In the genomic region with DNA sequence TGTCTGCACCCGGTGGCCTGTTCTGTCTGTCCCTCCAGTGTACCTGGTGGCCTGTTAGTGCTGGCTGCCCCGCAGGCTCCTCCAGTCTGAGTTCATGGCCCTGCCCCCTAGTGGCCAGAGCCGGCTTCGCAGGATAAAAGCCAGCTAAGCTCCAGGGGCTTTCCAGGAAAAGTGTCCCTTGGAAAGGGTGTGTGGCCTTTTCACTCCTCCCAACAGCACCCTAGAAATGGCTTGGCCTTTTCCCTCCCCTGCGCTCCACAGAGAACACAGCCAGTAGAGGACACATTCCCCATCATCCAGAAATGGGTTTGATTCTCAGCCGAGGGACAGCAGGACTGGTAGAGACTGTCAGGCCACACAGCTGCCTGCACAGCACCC, we compare ENCODE assay signal across 8 cellular contexts. TPM values are rescaled to one million over a fixed set of nuclear protein-coding genes. Genes with fewer than 3 reads are reported as not detected.
DNase-seq lines count a peak whose midpoint lies in the region; ATAC-seq and TF ChIP-seq lines count a peak whose summit lies in the region.
"Not testable (repeated sequence)": the region's sequence is repeated elsewhere in the genome, so short reads cannot be mapped to it uniquely, and the experiment has no call there.

No MANE protein-coding gene starts in this region.

- intact Hi-C loops in activated B cell treated with CpG ODN at 0.5 μM for 24 hours (cut with micrococcal nuclease) = not testable (repeated sequence)

- POLR2A ChIA-PET in activated B cell treated with CpG ODN at 0.5 μM for 24 hours (lab: Charles Lee) = not testable (repeated sequence)

- not testable (repeated sequence) for H3K36me3 Mint-ChIP-seq in activated B cell treated with CpG ODN at 0.5 μM for 24 hours (ENCODE audit: low read depth); activated T-helper 17 cell treated with anti-CD3 and anti-CD28 coated beads, Interleukin-2, amount 50 U/mL, for 72 hours (ENCODE audit: low read depth); effector memory CD8-positive, alpha-beta T cell (ENCODE audit: insufficient read depth)

- not testable (repeated sequence) for H3K27me3 ChIP-seq in liver (ENCODE audit: control insufficient read depth in 4 of 4, insufficient read depth in 4 of 4, low read length in 3 of 4); thoracic aorta (replicated peaks; ENCODE audit: insufficient read depth)

- not testable (repeated sequence) for H3K4me3 ChIP-seq in GM12865 (ENCODE audit: low read depth, low read length); liver (ENCODE audit: low read depth in 1 of 3, low read length in 3 of 3); thoracic aorta

- not testable (repeated sequence) for H3K27me3 Mint-ChIP-seq in activated B cell treated with CpG ODN at 0.5 μM for 24 hours
- peaks cover 12% of the 10 kb centered on the region for H3K27me3 Mint-ChIP-seq in activated T-helper 17 cell treated with anti-CD3 and anti-CD28 coated beads, Interleukin-2, amount 50 U/mL, for 72 hours
- peaks cover 8 to 18% of the 10 kb centered on the region in 2 donors for H3K27me3 Mint-ChIP-seq in effector memory CD8-positive, alpha-beta T cell

- H3K4me1 ChIP-seq in liver (ENCODE audit: control insufficient read depth in 4 of 4, insufficient read depth in 4 of 4, low read length in 3 of 4); thoracic aorta (ENCODE audit: control insufficient read depth in 1 of 2, low read depth in 2 of 2): not testable (repeated sequence)

- ATAC-seq in HG03103 (IDR thresholded peaks at IDR 0.05; ENCODE audit: low read depth, unreplicated experiment) = peak; percentile 52
- peak; percentile 95 for ATAC-seq in activated B cell treated with CpG ODN at 0.5 μM for 24 hours (ENCODE audit: low read depth)
- peak; percentile 95 for ATAC-seq in activated T-helper 17 cell treated with anti-CD3 and anti-CD28 coated beads, Interleukin-2, amount 50 U/mL, for 72 hours (replicated peaks)
- peak; percentile 91 for ATAC-seq in effector memory CD8-positive, alpha-beta T cell (replicated peaks)
- not testable (repeated sequence) for ATAC-seq in thoracic aorta (ENCODE audit: insufficient number of reproducible peaks, low FRiP score, low read depth)

- H3K27ac Mint-ChIP-seq in activated B cell treated with CpG ODN at 0.5 μM for 24 hours; activated T-helper 17 cell treated with anti-CD3 and anti-CD28 coated beads, Interleukin-2, amount 50 U/mL, for 72 hours; effector memory CD8-positive, alpha-beta T cell: not testable (repeated sequence)

- H3K36me3 ChIP-seq in liver (ENCODE audit: control insufficient read depth in 4 of 4, insufficient read depth in 3 of 4, low read depth in 1 of 4, low read length in 3 of 4); thoracic aorta: not testable (repeated sequence)

- H3K9ac ChIP-seq in liver (ENCODE audit: low read depth in 1 of 2, low read length in 2 of 2) = not testable (repeated sequence)

- DNase-seq in GM12865 (ENCODE audit: low read depth); thoracic aorta (ENCODE audit: low spot score): not testable (repeated sequence)
- peak; percentile 61 for DNase-seq in activated B cell treated with CpG ODN at 0.5 μM for 24 hours
- DNase-seq in effector memory CD8-positive, alpha-beta T cell = peak; percentile 56 to 65 (median 62)
- peak; percentile 62 for DNase-seq in stimulated activated CD4-positive, alpha-beta T cell treated with anti-CD3 and anti-CD28 coated beads, Interleukin-12 subunit alpha, Interleukin-12 subunit beta, amount 100 ng/mL, for 4 hours

- CTCF ChIA-PET in activated B cell treated with CpG ODN at 0.5 μM for 24 hours (lab: Charles Lee) = interaction anchor here (1.8 kb wide), 1 partner anchor 270 kb away, joined by 6 read pairs; no protein-coding TSS in a partner anchor

- H3K4me1 Mint-ChIP-seq in activated B cell treated with CpG ODN at 0.5 μM for 24 hours; activated T-helper 17 cell treated with anti-CD3 and anti-CD28 coated beads, Interleukin-2, amount 50 U/mL, for 72 hours; effector memory CD8-positive, alpha-beta T cell (ENCODE audit: low read depth in 2 of 2): not testable (repeated sequence)

- H3K4me3 Mint-ChIP-seq in activated B cell treated with CpG ODN at 0.5 μM for 24 hours; activated T-helper 17 cell treated with anti-CD3 and anti-CD28 coated beads, Interleukin-2, amount 50 U/mL, for 72 hours; effector memory CD8-positive, alpha-beta T cell: not testable (repeated sequence)

- TF ChIP-seq RAD21 in liver (IDR thresholded peaks at IDR 0.05) = peak; percentile 42 to 56

- H3K27ac ChIP-seq in liver (ENCODE audit: low read depth in 1 of 2, low read length in 2 of 2); thoracic aorta: not testable (repeated sequence)

- not testable (repeated sequence) for H3K9me3 Mint-ChIP-seq in activated B cell treated with CpG ODN at 0.5 μM for 24 hours; activated T-helper 17 cell treated with anti-CD3 and anti-CD28 coated beads, Interleukin-2, amount 50 U/mL, for 72 hours; effector memory CD8-positive, alpha-beta T cell

- H3K9me3 ChIP-seq in liver (ENCODE audit: control insufficient read depth in 4 of 4, low read length in 3 of 4); thoracic aorta: not testable (repeated sequence)

- WGBS in liver = 19% methylated on average over 6 of the region's 6 CpGs

- TF ChIP-seq CTCF in GM12865 (IDR thresholded peaks at IDR 0.05; ENCODE audit: insufficient read depth, low read depth, low read length, missing control alignments) = peak; percentile 28
- TF ChIP-seq CTCF in activated B cell treated with CpG ODN at 0.5 μM for 24 hours (IDR thresholded peaks at IDR 0.05) = not testable (repeated sequence)
- TF ChIP-seq CTCF in liver (IDR thresholded peaks at IDR 0.05; ENCODE audit: low read depth, low read length, missing input control) = peak; percentile 27
- peak; percentile 70 for TF ChIP-seq CTCF in thoracic aorta (IDR thresholded peaks at IDR 0.05)

RNA-seq across cellular contexts. Expression of a gene that starts 16.7 kb away (rescaled TPM):
- total RNA-seq in activated B cell treated with CpG ODN at 0.5 μM for 24 hours = not detected in 2 replicates
- under 1 TPM in 1 of 2 donors, not detected in 1; 0.16 TPM for total RNA-seq in activated T-helper 17 cell treated with anti-CD3 and anti-CD28 coated beads, Interleukin-2, amount 50 U/mL, for 72 hours
- total RNA-seq in liver = under 1 TPM; 0.05 to 0.08 TPM
- under 1 TPM; 0.02 to 0.06 TPM for polyA plus RNA-seq in liver
- total RNA-seq in thoracic aorta = not detected

RNA-seq across cellular contexts. Expression of a gene that starts 36.6 kb away (rescaled TPM):
- total RNA-seq in activated B cell treated with CpG ODN at 0.5 μM for 24 hours = 51.8 and 54.7 TPM in 2 replicates
- 10 to 100 TPM; 69.9 to 78.9 TPM for total RNA-seq in activated T-helper 17 cell treated with anti-CD3 and anti-CD28 coated beads, Interleukin-2, amount 50 U/mL, for 72 hours
- 10 to 100 TPM; 21.2 to 28.3 TPM for total RNA-seq in liver
- 10 to 100 TPM; 46.2 to 56.0 TPM for polyA plus RNA-seq in liver
- 10 to 100 TPM; 57.6 to 71.2 TPM for total RNA-seq in thoracic aorta

RNA-seq across cellular contexts. Expression of a gene that starts 41.2 kb away (rescaled TPM):
- total RNA-seq in activated B cell treated with CpG ODN at 0.5 μM for 24 hours (not detected in 2 replicates), liver (under 1 TPM in 1 of 2 donors, not detected in 1; 0.08 TPM), thoracic aorta (under 1 TPM in 1 of 2 donors, not detected in 1; 0.56 TPM)
- total RNA-seq in activated T-helper 17 cell treated with anti-CD3 and anti-CD28 coated beads, Interleukin-2, amount 50 U/mL, for 72 hours = not detected
- not detected for polyA plus RNA-seq in liver

RNA-seq across cellular contexts. Expression of a gene that starts 47.5 kb away (rescaled TPM):
- total RNA-seq in activated B cell treated with CpG ODN at 0.5 μM for 24 hours (25.5 and 35.8 TPM in 2 replicates), liver (10 to 100 TPM in 1 of 2 donors, 1 to 10 TPM in 1; 5.3 to 25.8 TPM), thoracic aorta (10 to 100 TPM; 47.8 to 62.3 TPM)
- total RNA-seq in activated T-helper 17 cell treated with anti-CD3 and anti-CD28 coated beads, Interleukin-2, amount 50 U/mL, for 72 hours = 10 to 100 TPM; 11.6 to 56.7 TPM
- polyA plus RNA-seq in liver = 10 to 100 TPM; 11.2 to 23.8 TPM
